11 cellular contexts compared by ENCODE assay signal in the genomic region with DNA sequence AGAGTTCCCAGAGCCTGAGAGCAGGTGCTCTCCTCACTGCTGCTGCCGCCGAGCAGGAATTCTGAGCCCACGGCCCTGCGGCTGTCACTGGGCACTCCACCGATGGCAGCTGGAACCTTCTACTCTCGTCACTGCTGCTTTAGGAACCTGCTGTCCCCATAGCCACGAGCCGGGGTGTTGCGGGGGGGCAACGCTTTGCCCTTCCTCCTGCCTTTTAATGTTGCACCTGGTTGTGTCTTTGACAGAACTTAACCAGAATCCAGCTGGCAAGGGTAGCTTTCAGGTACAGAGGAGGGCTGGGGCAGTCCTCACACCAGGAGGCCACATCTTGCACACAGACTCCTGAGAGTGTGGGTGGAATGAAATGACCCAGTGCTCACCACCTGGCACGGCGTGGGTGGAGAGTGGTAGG. TPM values are rescaled to one million over a fixed set of nuclear protein-coding genes. Genes with fewer than 3 reads are reported as not detected.
A peak's percentile ranks its signal among the peaks of the same experiment; 100 is the strongest.
DNase-seq lines count a peak whose midpoint lies in the region; ATAC-seq and TF ChIP-seq lines count a peak whose summit lies in the region.
"Had no signal": no experiment of that assay in that cellular context is flagged by ENCODE, and none has a peak within 500 bp of the region (broad histone marks: within the 10 kb centered on the region; RNA-seq: fewer than 3 reads in every experiment).

No MANE protein-coding gene starts in this region.

- H3K36me3 Mint-ChIP-seq in CD4-positive, alpha-beta T cell (ENCODE audit: low read depth), result peaks cover 49% of the 10 kb centered on the region
- peaks cover 13% of the 10 kb centered on the region for H3K36me3 Mint-ChIP-seq in memory B cell

- H3K27me3 Mint-ChIP-seq in CD4-positive, alpha-beta T cell, result no peaks in the 10 kb centered on the region
- no peaks in the 10 kb centered on the region for H3K27me3 Mint-ChIP-seq in memory B cell

- peaks cover 97% of the 10 kb centered on the region for H3K4me1 Mint-ChIP-seq in CD4-positive, alpha-beta T cell (ENCODE audit: low read depth)
- H3K4me1 Mint-ChIP-seq in memory B cell, result peaks cover 71% of the 10 kb centered on the region

- CTCF ChIA-PET in CD4-positive, alpha-beta T cell (lab: Charles Lee), result interaction anchor here (1.0 to 2.0 kb wide), 4 partner anchors 11 to 86 kb away, joined by 3 to 5 read pairs (median 3); no protein-coding TSS in a partner anchor

- POLR2A ChIA-PET in CD4-positive, alpha-beta T cell (lab: Charles Lee), result interaction anchor here (0.6 to 7.4 kb wide), 20 partner anchors 10 to 384 kb away, joined by 3 to 69 read pairs (median 4); no protein-coding TSS in a partner anchor

- H3K27me3 ChIP-seq in CD4-positive, alpha-beta T cell (ENCODE audit: control insufficient read depth, insufficient read depth, low read length), result no peaks in the 10 kb centered on the region

- peak overlapping the region; percentile 69 for H3K27ac ChIP-seq in CD4-positive, alpha-beta T cell (ENCODE audit: low read depth, low read length)
- H3K27ac ChIP-seq: thoracic aorta had no signal

- H3K27ac Mint-ChIP-seq in CD4-positive, alpha-beta T cell, result peak overlapping the region; percentile 98
- peak overlapping the region; percentile 88 for H3K27ac Mint-ChIP-seq in memory B cell

- intact Hi-C loops in CD4-positive, alpha-beta T cell (cut with DNase I, micrococcal nuclease), result loop anchor here in 1 of 2 experiments (1.0 kb wide), 1 partner anchor 23 kb away; no protein-coding TSS in a partner anchor

- H3K9me3 ChIP-seq in CD4-positive, alpha-beta T cell (ENCODE audit: control insufficient read depth, low read length), result no peaks in the 10 kb centered on the region
- H3K9me3 ChIP-seq: Caco-2, thoracic aorta had no signal

- no peaks in the 10 kb centered on the region for H3K9me3 Mint-ChIP-seq in CD4-positive, alpha-beta T cell
- H3K9me3 Mint-ChIP-seq in memory B cell, result no peaks in the 10 kb centered on the region

- peak overlapping the region; percentile 79 for H3K4me3 Mint-ChIP-seq in CD4-positive, alpha-beta T cell
- H3K4me3 Mint-ChIP-seq in memory B cell, result peak overlapping the region; percentile 57

- TF ChIP-seq CTCF in CD4-positive, alpha-beta T cell (IDR thresholded peaks at IDR 0.05), result no peak

- DNase-seq in CD4-positive, alpha-beta T cell, result no peak
- DNase-seq in RPMI8226, result peak; percentile 75
- DNase-seq in memory B cell (ENCODE audit: low spot score in 2 of 2), result no peak
- DNase-seq in glomerular visceral epithelial cell (ENCODE audit: extremely low spot score), result no peak
- DNase-seq in middle frontal gyrus (ENCODE audit: extremely low spot score, low spot score), result no peak
- DNase-seq: Caco-2, PC-3 had no signal

- ATAC-seq in CD4-positive, alpha-beta T cell (ENCODE audit: poor library complexity), result peak; percentile 18
- ATAC-seq in GM19463 (IDR thresholded peaks at IDR 0.05; ENCODE audit: unreplicated experiment) (peak; percentile 40), memory B cell (ENCODE audit: low read depth) (no peak), GM21381 (IDR thresholded peaks at IDR 0.05; ENCODE audit: unreplicated experiment) (no peak), HG03565 (IDR thresholded peaks at IDR 0.05; ENCODE audit: unreplicated experiment) (no peak)
- ATAC-seq: PC-3 had no signal

RNA-seq across cellular contexts. Expression of a gene that starts 32.4 kb away (rescaled TPM):
- 10 to 100 TPM; 92.1 to 92.3 TPM for total RNA-seq in CD4-positive, alpha-beta T cell

Comparison
In these comparisons a context has a peak if more than half of its experiments do, and no peak if none do; other contexts are left out.
1. ATAC-seq: peak in CD4-positive, alpha-beta T cell (single experiment) and GM19463 (single experiment); none in memory B cell (single experiment), GM21381 (single experiment) and HG03565 (single experiment).